Comparison of ENCODE assay signal across 10 cellular contexts in genomic region chr3:41026394-41027177, GRCh38.
A peak's percentile ranks its signal among the peaks of the same experiment; 100 is the strongest.
DNase-seq lines count a peak whose midpoint lies in the region; ATAC-seq lines count a peak whose summit lies in the region.
"Had no signal": no experiment of that assay in that cellular context is flagged by ENCODE, and none has a peak within 500 bp of the region (broad histone marks: within the 10 kb centered on the region; RNA-seq: fewer than 3 reads in every experiment).

No MANE protein-coding gene starts in this region.

- no peak for ATAC-seq in left colon
- ATAC-seq in HG02610 (IDR thresholded peaks at IDR 0.05; ENCODE audit: unreplicated experiment): no peak
- ATAC-seq: naive thymus-derived CD4-positive, alpha-beta T cell had no signal

- intact Hi-C loops in left colon (cut with DNase I, micrococcal nuclease): no loop called here

- peak; percentile 58 for DNase-seq in DMS 273 (lab: John Stamatoyannopoulos, UW; ENCODE audit: unreplicated experiment)
- DNase-seq in DMS 273 treated with DMSO at 0.1 percent for 48 hours (lab: John Stamatoyannopoulos, UW): no peak
- peak; percentile 15 for DNase-seq in cerebellar cortex (ENCODE audit: low spot score)
- DNase-seq in left colon: peak; percentile 22 to 53
- DNase-seq in superior temporal gyrus (ENCODE audit: extremely low spot score): peak; percentile 78
- no peak for DNase-seq in activated effector memory CD4-positive, alpha-beta T cell treated with Interleukin-2 at 50 U/mL for 16 hours
- no peak for DNase-seq in DMS114 treated with DMSO at 0.1 percent for 48 hours (lab: John Stamatoyannopoulos, UW; ENCODE audit: unreplicated experiment)
- DNase-seq: naive thymus-derived CD4-positive, alpha-beta T cell; T-helper 1 cell had no signal

Comparison
In these comparisons a context has a peak if more than half of its experiments do, and no peak if none do; other contexts are left out.
1. DNase-seq: peak in DMS 273 (single experiment), cerebellar cortex (single experiment), left colon (2 of 2) and superior temporal gyrus (single experiment); none in DMS 273 treated with DMSO at 0.1 percent for 48 hours (single experiment), activated effector memory CD4-positive, alpha-beta T cell treated with Interleukin-2 at 50 U/mL for 16 hours (single experiment) and DMS114 treated with DMSO at 0.1 percent for 48 hours (single experiment).